Comparison of ENCODE assay signal across 8 cellular contexts in genomic region chr6:117482240-117483003, GRCh38. TPM values are rescaled to one million over a fixed set of nuclear protein-coding genes. Genes with fewer than 3 reads are reported as not detected.
DNase-seq lines count a peak whose midpoint lies in the region; ATAC-seq and TF ChIP-seq lines count a peak whose summit lies in the region.

TSS of gene DCBLD1 (plus strand) at chr6:117482674. CDS start at chr6:117482782, 108 bp downstream.

- no peaks in the 10 kb centered on the region for H3K27me3 Mint-ChIP-seq in Caco-2 (ENCODE audit: insufficient read depth, unreplicated experiment)
- peaks cover 0 to 2% of the 10 kb centered on the region in 2 donors for H3K27me3 Mint-ChIP-seq in natural killer cell treated with Interleukin-12 subunit alpha and Interleukin-12 subunit beta and Interleukin-15 and Interleukin-18, amount 100 ng/mL, for 72 hours

- peaks cover 22% of the 10 kb centered on the region for H3K36me3 Mint-ChIP-seq in Caco-2 (ENCODE audit: insufficient read depth, unreplicated experiment)
- H3K36me3 Mint-ChIP-seq in natural killer cell treated with Interleukin-12 subunit alpha and Interleukin-12 subunit beta and Interleukin-15 and Interleukin-18, amount 100 ng/mL, for 72 hours = no peaks in the 10 kb centered on the region

- peak within 1 kb of the TSS; percentile 80 for H3K4me3 Mint-ChIP-seq in Caco-2 (ENCODE audit: unreplicated experiment)
- H3K4me3 Mint-ChIP-seq in natural killer cell treated with Interleukin-12 subunit alpha and Interleukin-12 subunit beta and Interleukin-15 and Interleukin-18, amount 100 ng/mL, for 72 hours = peak within 1 kb of the TSS; percentile 97

- DNase-seq in Caco-2 (peak; percentile 85 to 89), Peyer's patch (peak; percentile 41 to 92 (median 86)), fibroblast of the aortic adventitia (ENCODE audit: low read depth) (peak; percentile 61), superior temporal gyrus (ENCODE audit: extremely low spot score) (peak; percentile 44)
- DNase-seq in activated effector memory CD4-positive, alpha-beta T cell treated with anti-CD3 and anti-CD28 coated beads, Interleukin-2, amount 50 U/mL, for 16 hours = peak; percentile 80
- DNase-seq in natural killer cell treated with Interleukin-12 subunit alpha and Interleukin-12 subunit beta and Interleukin-15 and Interleukin-18, amount 100 ng/mL, for 72 hours (ENCODE audit: low spot score) = peak; percentile 88

- H3K27me3 ChIP-seq in Caco-2 (replicated peaks; ENCODE audit: control insufficient read depth, insufficient read depth, low read length) (no peaks in the 10 kb centered on the region), Peyer's patch (no peaks in the 10 kb centered on the region)

- H3K9me3 ChIP-seq in Caco-2 (no peaks in the 10 kb centered on the region), Peyer's patch (no peaks in the 10 kb centered on the region)

- peak within 1 kb of the TSS; percentile 93 for H3K27ac Mint-ChIP-seq in Caco-2 (ENCODE audit: unreplicated experiment)
- peak within 1 kb of the TSS; percentile 90 to 96 for H3K27ac Mint-ChIP-seq in natural killer cell treated with Interleukin-12 subunit alpha and Interleukin-12 subunit beta and Interleukin-15 and Interleukin-18, amount 100 ng/mL, for 72 hours

- H3K36me3 ChIP-seq in Caco-2 (ENCODE audit: control insufficient read depth, insufficient read depth, low read length) (no peaks in the 10 kb centered on the region), Peyer's patch (no peaks in the 10 kb centered on the region)

- intact Hi-C loops in Caco-2 (cut with micrococcal nuclease; ENCODE audit: unreplicated experiment) = loop anchor here (1.0 kb wide), 3 partner anchors 12 to 33 kb away; no protein-coding TSS in a partner anchor

- no peak for TF ChIP-seq CTCF in Caco-2 (IDR thresholded peaks at IDR 0.05; ENCODE audit: insufficient read depth in 1 of 2, low read depth in 1 of 2, low read length in 1 of 2, severe bottlenecking in 1 of 2, unreplicated experiment in 1 of 2)
- TF ChIP-seq CTCF in Peyer's patch (IDR thresholded peaks at IDR 0.05) = peak in 1 of 6 experiments; percentile 30
- TF ChIP-seq CTCF in fibroblast of the aortic adventitia (IDR thresholded peaks at IDR 0.05; ENCODE audit: insufficient read depth, low read length) = no peak

- H3K27ac ChIP-seq in Peyer's patch = peak within 1 kb of the TSS; percentile 73 to 93 (median 88)

- peaks cover 22% of the 10 kb centered on the region for H3K4me1 Mint-ChIP-seq in Caco-2 (ENCODE audit: low read depth, unreplicated experiment)
- H3K4me1 Mint-ChIP-seq in natural killer cell treated with Interleukin-12 subunit alpha and Interleukin-12 subunit beta and Interleukin-15 and Interleukin-18, amount 100 ng/mL, for 72 hours (ENCODE audit: low read depth in 2 of 2) = peaks cover 23 to 27% of the 10 kb centered on the region in 2 donors

- peak; percentile 82 for ATAC-seq in GM19468 (IDR thresholded peaks at IDR 0.05; ENCODE audit: extremely low read depth, unreplicated experiment)
- peak; percentile 29 for ATAC-seq in HG03575 (IDR thresholded peaks at IDR 0.05; ENCODE audit: extremely low read depth, insufficient number of reproducible peaks, low FRiP score, unreplicated experiment)
- ATAC-seq in natural killer cell treated with Interleukin-12 subunit alpha and Interleukin-12 subunit beta and Interleukin-15 and Interleukin-18, amount 100 ng/mL, for 72 hours = peak; percentile 94 to 95

- peaks cover 13% of the 10 kb centered on the region for H3K4me1 ChIP-seq in Caco-2
- H3K4me1 ChIP-seq in Peyer's patch = peaks cover 0 to 20% (median 4%) of the 10 kb centered on the region in 4 donors

- H3K9me3 Mint-ChIP-seq in Caco-2 (ENCODE audit: unreplicated experiment) = no peaks in the 10 kb centered on the region
- H3K9me3 Mint-ChIP-seq in natural killer cell treated with Interleukin-12 subunit alpha and Interleukin-12 subunit beta and Interleukin-15 and Interleukin-18, amount 100 ng/mL, for 72 hours = no peaks in the 10 kb centered on the region

- peak; percentile 83 for TF ChIP-seq POLR2A in Peyer's patch (IDR thresholded peaks at IDR 0.05)

- no TSS peak for BruUV-seq in Caco-2 (replicated peaks; lab: Mats Ljungman, UMichigan)

- POLR2A ChIA-PET in Caco-2 (lab: Charles Lee) = interaction anchor here (0.6 to 1.5 kb wide), 5 partner anchors 22 to 147 kb away, joined by 3 to 5 read pairs (median 3); partner anchors contain the start of gene GOPC

- CTCF ChIA-PET in Caco-2 (lab: Charles Lee) = interaction anchor here (1.0 to 1.3 kb wide), 2 partner anchors 32 to 33 kb away, joined by 3 to 8 read pairs; no protein-coding TSS in a partner anchor

- H3K4me3 ChIP-seq in Caco-2 (ENCODE audit: low read depth, low read length) (peak within 1 kb of the TSS; percentile 91), Peyer's patch (peak within 1 kb of the TSS; percentile 54 to 86 (median 72)), fibroblast of the aortic adventitia (ENCODE audit: low read depth, low read length) (peak within 1 kb of the TSS; percentile 90)

RNA-seq across cellular contexts. Expression of gene DCBLD1, which starts in this region (rescaled TPM):
- total RNA-seq in Caco-2 (2022) (69.3 and 73.4 TPM in 2 replicates), Peyer's patch (10 to 100 TPM; 19.8 to 35.0 (median 27.8) TPM), fibroblast of the aortic adventitia (ENCODE audit: low replicate concordance) (6.7 and 27.4 TPM in 2 replicates)
- 10 to 100 TPM; 11.5 to 14.9 TPM for total RNA-seq in natural killer cell treated with Interleukin-12 subunit alpha and Interleukin-12 subunit beta and Interleukin-15 and Interleukin-18, amount 100 ng/mL, for 72 hours

Comparison
In these comparisons a context has a peak if more than half of its experiments do, and no peak if none do; other contexts are left out.
1. Peak in every context shown above with its lines: DNase-seq, ATAC-seq, H3K4me3 ChIP-seq and H3K27ac ChIP-seq.
2. ATAC-seq: peak in every context shown above with its lines; median percentile 94 in natural killer cell treated with Interleukin-12 subunit alpha and Interleukin-12 subunit beta and Interleukin-15 and Interleukin-18, amount 100 ng/mL, for 72 hours; 82 in GM19468; 29 in HG03575.